8 cellular contexts compared by ENCODE assay signal in genomic region chr2:108620656-108621055, GRCh38.
DNase-seq lines count a peak whose midpoint lies in the region; ATAC-seq and TF ChIP-seq lines count a peak whose summit lies in the region.

No MANE protein-coding gene starts in this region.

- peaks cover 73 to 94% (median 83%) of the 10 kb centered on the region in 3 donors for H3K4me1 Mint-ChIP-seq in CD8-positive, alpha-beta memory T cell
- peaks cover 60% of the 10 kb centered on the region for H3K4me1 Mint-ChIP-seq in neural crest cell

- peak overlapping the region; percentile 85 to 97 (median 94) for H3K27ac Mint-ChIP-seq in CD8-positive, alpha-beta memory T cell
- H3K27ac Mint-ChIP-seq in neural crest cell (ENCODE audit: unreplicated experiment), result peak overlapping the region; percentile 72

- H3K9ac ChIP-seq in Loucy (ENCODE audit: low read depth, low read length, poor library complexity, severe bottlenecking) (peak overlapping the region; percentile 80), mammary epithelial cell (ENCODE audit: insufficient read depth, low read length) (no peak overlapping the region)

- no peak for TF ChIP-seq CTCF in Loucy (conservative IDR thresholded peaks at IDR 0.05; ENCODE audit: low read length)
- no peak for TF ChIP-seq CTCF in mammary epithelial cell (conservative IDR thresholded peaks at IDR 0.05 in 1 of 2, IDR thresholded peaks at IDR 0.05 in 1 of 2; ENCODE audit: extremely low read depth in 1 of 2, insufficient read depth in 1 of 2, low read depth in 1 of 2, low read length in 2 of 2)
- TF ChIP-seq CTCF in neural crest cell (conservative IDR thresholded peaks at IDR 0.05), result no peak

- no peak for DNase-seq in CD8-positive, alpha-beta memory T cell
- DNase-seq in mammary epithelial cell (no peak), neural crest cell (ENCODE audit: low read depth, low spot score) (no peak), NCI-H82 treated with DMSO at 0.1 percent for 48 hours (lab: John Stamatoyannopoulos, UW; ENCODE audit: unreplicated experiment) (no peak), NCI-H128 (lab: John Stamatoyannopoulos, UW; ENCODE audit: unreplicated experiment) (no peak), HUDEP-2 (lab: John Stamatoyannopoulos, UW; ENCODE audit: unreplicated experiment in 76 of 76) (no peak)

- peaks cover 24% of the 10 kb centered on the region for H3F3A ChIP-seq in Loucy (ENCODE audit: low read depth)

- H3K9me2 ChIP-seq in Loucy (replicated peaks; ENCODE audit: low read depth, low read length), result no peaks in the 10 kb centered on the region

- H2AFZ ChIP-seq in Loucy (ENCODE audit: low read length), result no peak overlapping the region
- H2AFZ ChIP-seq in mammary epithelial cell (ENCODE audit: low read depth, low read length), result no peak overlapping the region

- intact Hi-C loops in mammary epithelial cell (cut with micrococcal nuclease), result loop anchor here (1.0 kb wide), 1 partner anchor 26 kb away; no protein-coding TSS in a partner anchor

- 78% methylated on average over 3 of the region's 3 CpGs for WGBS in mammary epithelial cell (ENCODE audit: low coverage, missing lambda C conversion rate)

- POLR2A ChIA-PET in CD8-positive, alpha-beta memory T cell (lab: Charles Lee), result interaction anchor here (0.7 to 2.2 kb wide), 5 partner anchors 8 to 16 kb away, joined by 3 to 13 read pairs (median 5); no protein-coding TSS in a partner anchor

- H3K27me3 Mint-ChIP-seq in CD8-positive, alpha-beta memory T cell, result no peaks in the 10 kb centered on the region
- no peaks in the 10 kb centered on the region for H3K27me3 Mint-ChIP-seq in neural crest cell (ENCODE audit: low read depth)

- no peaks in the 10 kb centered on the region for H3K9me3 ChIP-seq in CD8-positive, alpha-beta memory T cell (ENCODE audit: low read length)
- no peaks in the 10 kb centered on the region for H3K9me3 ChIP-seq in Loucy (ENCODE audit: insufficient read depth, low read depth, low read length)
- H3K9me3 ChIP-seq in mammary epithelial cell (replicated peaks; ENCODE audit: insufficient read depth, low read length), result no peaks in the 10 kb centered on the region

- H3K4me2 ChIP-seq in Loucy (ENCODE audit: low read depth, low read length, poor library complexity, severe bottlenecking), result peak overlapping the region; percentile 80
- H3K4me2 ChIP-seq in mammary epithelial cell (ENCODE audit: insufficient read depth, low read depth, low read length), result peak overlapping the region; percentile 91

- H3K79me2 ChIP-seq in Loucy (ENCODE audit: insufficient read depth, low read length) (peaks cover 88% of the 10 kb centered on the region), mammary epithelial cell (ENCODE audit: insufficient read depth, low read length) (peaks cover 90% of the 10 kb centered on the region)

- peak overlapping the region; percentile 35 for H3K4me3 ChIP-seq in CD8-positive, alpha-beta memory T cell (ENCODE audit: low read length)
- peak overlapping the region; percentile 76 for H3K4me3 ChIP-seq in Loucy (ENCODE audit: low read length, poor library complexity, severe bottlenecking)
- H3K4me3 ChIP-seq in mammary epithelial cell (replicated peaks in 1 of 3; ENCODE audit: insufficient read depth in 1 of 3, low read depth in 2 of 3, low read length in 3 of 3), result no peak overlapping the region

- no peaks in the 10 kb centered on the region for H3K36me3 ChIP-seq in CD8-positive, alpha-beta memory T cell (ENCODE audit: insufficient read depth, low read length)
- no peaks in the 10 kb centered on the region for H3K36me3 ChIP-seq in Loucy (ENCODE audit: insufficient read depth, low read length)
- no peaks in the 10 kb centered on the region for H3K36me3 ChIP-seq in mammary epithelial cell (ENCODE audit: insufficient read depth, low read length)

- no peak for ATAC-seq in HG03159 (IDR thresholded peaks at IDR 0.05; ENCODE audit: unreplicated experiment)

- no TSS peak for BruUV-seq in mammary epithelial cell (replicated peaks; lab: Mats Ljungman, UMichigan)

- in situ Hi-C loops in mammary epithelial cell (cut with MboI; ENCODE audit: low sequenced_read_pairs in 2 of 2), result no loop called here

- peaks cover 0 to 13% (median 0%) of the 10 kb centered on the region in 3 donors for H3K36me3 Mint-ChIP-seq in CD8-positive, alpha-beta memory T cell
- no peaks in the 10 kb centered on the region for H3K36me3 Mint-ChIP-seq in neural crest cell (ENCODE audit: low read depth)

- no peaks in the 10 kb centered on the region for H3K27me3 ChIP-seq in CD8-positive, alpha-beta memory T cell (ENCODE audit: insufficient read depth, low read length, poor library complexity, severe bottlenecking)
- no peaks in the 10 kb centered on the region for H3K27me3 ChIP-seq in Loucy (ENCODE audit: insufficient read depth, low read length, poor library complexity, severe bottlenecking)
- no peaks in the 10 kb centered on the region for H3K27me3 ChIP-seq in mammary epithelial cell (ENCODE audit: insufficient read depth, low read length)

- CTCF ChIA-PET in CD8-positive, alpha-beta memory T cell (lab: Charles Lee), result interaction anchor here (1.0 to 11.1 kb wide), 7 partner anchors 8 to 23 kb away, joined by 3 to 97 read pairs (median 6); no protein-coding TSS in a partner anchor
- CTCF ChIA-PET in mammary epithelial cell (lab: Charles Lee; ENCODE audit: low non-redundant PET), result interaction anchor here (0.5 to 0.7 kb wide), 2 partner anchors 12 to 17 kb away, joined by 4 read pairs; no protein-coding TSS in a partner anchor

- H4K20me1 ChIP-seq in Loucy (ENCODE audit: insufficient read depth, low read length, poor library complexity, severe bottlenecking) (peaks cover 5% of the 10 kb centered on the region), mammary epithelial cell (ENCODE audit: insufficient read depth, low read length) (no peaks in the 10 kb centered on the region)

- H3K9me3 Mint-ChIP-seq in CD8-positive, alpha-beta memory T cell, result no peaks in the 10 kb centered on the region
- no peaks in the 10 kb centered on the region for H3K9me3 Mint-ChIP-seq in neural crest cell

- H3K4me1 ChIP-seq in CD8-positive, alpha-beta memory T cell (ENCODE audit: insufficient read depth, low read length), result peaks cover 73% of the 10 kb centered on the region
- H3K4me1 ChIP-seq in Loucy (ENCODE audit: insufficient read depth, low read length, poor library complexity, severe bottlenecking) (peaks cover 86% of the 10 kb centered on the region), mammary epithelial cell (ENCODE audit: insufficient read depth, low read length) (peaks cover 40% of the 10 kb centered on the region)

- dilution Hi-C loops in mammary epithelial cell (cut with HindIII; ENCODE audit: low sequenced_read_pairs), result no loop called here

- H3K27ac ChIP-seq in CD8-positive, alpha-beta memory T cell (ENCODE audit: low read depth, low read length), result peak overlapping the region; percentile 41
- H3K27ac ChIP-seq in mammary epithelial cell (ENCODE audit: insufficient read depth, low read depth, low read length), result peak overlapping the region; percentile 80

- H3K4me3 Mint-ChIP-seq in CD8-positive, alpha-beta memory T cell, result peak overlapping the region in 6 of 7 donors; percentile 88 to 91 (median 90)
- H3K4me3 Mint-ChIP-seq in neural crest cell, result no peak overlapping the region

Comparison
In these comparisons a context has a peak if more than half of its experiments do, and no peak if none do; other contexts are left out.
1. H3K4me3 ChIP-seq: peak in CD8-positive, alpha-beta memory T cell (single experiment) and Loucy (single experiment); none in mammary epithelial cell (0 of 3).